In the genomic region with DNA sequence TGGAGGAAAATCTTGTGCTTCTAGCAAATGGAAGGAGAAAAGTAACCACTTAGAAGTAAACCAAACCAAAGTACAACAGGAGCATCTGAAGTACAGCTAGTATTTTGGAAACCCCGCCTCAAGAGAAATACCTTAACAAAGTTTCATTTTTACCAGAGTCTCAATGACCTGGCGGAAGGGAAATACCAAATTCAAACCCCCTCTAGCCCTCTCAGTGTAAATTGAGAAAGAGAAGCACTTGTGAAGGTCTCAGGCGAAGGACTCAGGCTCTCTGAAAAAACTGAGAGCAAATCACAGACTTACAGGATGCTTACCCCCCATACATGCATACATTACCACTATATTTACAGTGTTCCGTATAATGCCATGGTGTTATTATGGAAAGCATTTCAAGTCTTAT, we compare ENCODE assay signal across 22 cellular contexts.
"Had no signal": no experiment of that assay in that cellular context is flagged by ENCODE, and none has a peak within 500 bp of the region (broad histone marks: within the 10 kb centered on the region; RNA-seq: fewer than 3 reads in every experiment).

No MANE protein-coding gene starts in this region.

- H3K9me3 ChIP-seq: esophagus squamous epithelium, gastroesophageal sphincter, left ventricle myocardium inferior, right lobe of liver, transverse colon had no signal

- DNase-seq: activated CD4-positive, alpha-beta memory T cell treated with anti-CD3 and anti-CD28 coated beads, Interleukin-2, amount 10 ng/mL, durations not matched to agents 7 days and 5 days; activated CD4-positive, alpha-beta T cell treated with anti-CD3 and anti-CD28 coated beads for 48 hours; activated effector memory CD4-positive, alpha-beta T cell treated with anti-CD3 and anti-CD28 coated beads, Interleukin-2, amount 50 U/mL, for 16 hours; activated naive CD4-positive, alpha-beta T cell treated with anti-CD3 and anti-CD28 coated beads, Interleukin-2, amount 10 ng/mL, durations not matched to agents 7 days and 5 days; amygdala; esophagus squamous epithelium; head of caudate nucleus; hypothalamus; left ventricle myocardium inferior; naive thymus-derived CD4-positive, alpha-beta T cell; occipital lobe; posterior cingulate gyrus; right lobe of liver; stimulated activated CD4-positive, alpha-beta T cell treated with anti-CD3 and anti-CD28 coated beads, Interleukin-2, amount 100 ng/mL, for 24 hours; transverse colon had no signal

- H3K4me3 ChIP-seq: coronary artery, esophagus squamous epithelium, gastroesophageal sphincter, left ventricle myocardium inferior, right lobe of liver, skin epidermis, transverse colon had no signal

- H3K27me3 ChIP-seq: esophagus squamous epithelium, gastroesophageal sphincter, right lobe of liver, transverse colon had no signal

- H3K36me3 ChIP-seq: esophagus squamous epithelium, gastroesophageal sphincter, left ventricle myocardium inferior, right lobe of liver, transverse colon had no signal

- ATAC-seq: gastroesophageal sphincter; naive thymus-derived CD4-positive, alpha-beta T cell; right lobe of liver; stimulated activated memory B cell treated with anti-CD40 and anti-IgM and Interleukin-4, amounts not matched to agents 10 μg/mL and 1 μg/mL and 100 μg/mL, for 72 hours had no signal

- H3K9me3 Mint-ChIP-seq: activated CD4-positive, alpha-beta memory T cell treated with anti-CD3 and anti-CD28 coated beads, Interleukin-2, amount 10 ng/mL, durations not matched to agents 7 days and 5 days; activated naive CD4-positive, alpha-beta T cell treated with anti-CD3 and anti-CD28 coated beads, Interleukin-2, amount 10 ng/mL, durations not matched to agents 7 days and 5 days; stimulated activated memory B cell treated with anti-CD40 and anti-IgM and Interleukin-4, amounts not matched to agents 10 μg/mL and 1 μg/mL and 100 μg/mL, for 72 hours had no signal

- H3K27me3 Mint-ChIP-seq: activated CD4-positive, alpha-beta memory T cell treated with anti-CD3 and anti-CD28 coated beads, Interleukin-2, amount 10 ng/mL, durations not matched to agents 7 days and 5 days had no signal

- H3K27ac Mint-ChIP-seq: activated CD4-positive, alpha-beta memory T cell treated with anti-CD3 and anti-CD28 coated beads, Interleukin-2, amount 10 ng/mL, durations not matched to agents 7 days and 5 days; activated naive CD4-positive, alpha-beta T cell treated with anti-CD3 and anti-CD28 coated beads, Interleukin-2, amount 10 ng/mL, durations not matched to agents 7 days and 5 days; naive thymus-derived CD4-positive, alpha-beta T cell; stimulated activated memory B cell treated with anti-CD40 and anti-IgM and Interleukin-4, amounts not matched to agents 10 μg/mL and 1 μg/mL and 100 μg/mL, for 72 hours had no signal

- H3K36me3 Mint-ChIP-seq: activated naive CD4-positive, alpha-beta T cell treated with anti-CD3 and anti-CD28 coated beads, Interleukin-2, amount 10 ng/mL, durations not matched to agents 7 days and 5 days; naive thymus-derived CD4-positive, alpha-beta T cell; stimulated activated memory B cell treated with anti-CD40 and anti-IgM and Interleukin-4, amounts not matched to agents 10 μg/mL and 1 μg/mL and 100 μg/mL, for 72 hours had no signal

- H3K4me1 Mint-ChIP-seq: activated CD4-positive, alpha-beta memory T cell treated with anti-CD3 and anti-CD28 coated beads, Interleukin-2, amount 10 ng/mL, durations not matched to agents 7 days and 5 days; activated naive CD4-positive, alpha-beta T cell treated with anti-CD3 and anti-CD28 coated beads, Interleukin-2, amount 10 ng/mL, durations not matched to agents 7 days and 5 days; naive thymus-derived CD4-positive, alpha-beta T cell; neural crest cell; stimulated activated memory B cell treated with anti-CD40 and anti-IgM and Interleukin-4, amounts not matched to agents 10 μg/mL and 1 μg/mL and 100 μg/mL, for 72 hours had no signal

- H3K27ac ChIP-seq: coronary artery, esophagus squamous epithelium, gastroesophageal sphincter, left ventricle myocardium inferior, right lobe of liver, skin epidermis, transverse colon had no signal

- FAIRE-seq: bronchial epithelial cell, urothelium cell line had no signal

- H3K4me1 ChIP-seq: esophagus squamous epithelium, gastroesophageal sphincter, left ventricle myocardium inferior, right lobe of liver, transverse colon had no signal

- H3K4me3 Mint-ChIP-seq: activated CD4-positive, alpha-beta memory T cell treated with anti-CD3 and anti-CD28 coated beads, Interleukin-2, amount 10 ng/mL, durations not matched to agents 7 days and 5 days; activated naive CD4-positive, alpha-beta T cell treated with anti-CD3 and anti-CD28 coated beads, Interleukin-2, amount 10 ng/mL, durations not matched to agents 7 days and 5 days; naive thymus-derived CD4-positive, alpha-beta T cell; neural crest cell; stimulated activated memory B cell treated with anti-CD40 and anti-IgM and Interleukin-4, amounts not matched to agents 10 μg/mL and 1 μg/mL and 100 μg/mL, for 72 hours had no signal
